ENCODE assay signal across 35 cellular contexts in the genomic region with DNA sequence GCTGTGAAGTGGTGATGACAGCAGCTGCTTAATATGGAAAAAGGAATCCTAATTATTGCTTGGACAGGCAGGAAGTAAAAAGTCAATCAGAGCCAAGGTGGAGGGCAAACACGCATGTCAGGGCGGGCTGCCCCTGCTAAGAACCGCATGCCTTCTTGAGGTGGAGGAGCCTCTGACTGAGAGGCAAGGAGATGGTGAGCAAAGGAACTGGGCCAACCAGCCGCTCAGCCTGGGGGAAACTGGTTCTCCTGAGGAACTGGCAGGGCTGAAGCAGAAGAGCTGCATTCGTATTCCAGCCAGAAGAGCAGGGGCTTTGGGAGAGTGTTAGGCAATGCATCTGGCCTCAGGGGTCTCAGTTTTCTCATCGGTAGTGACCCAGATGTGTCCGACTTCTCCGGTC. TPM values are rescaled to one million over a fixed set of nuclear protein-coding genes. Genes with fewer than 3 reads are reported as not detected.
"Had no signal": no experiment of that assay in that cellular context is flagged by ENCODE, and none has a peak within 500 bp of the region (broad histone marks: within the 10 kb centered on the region; RNA-seq: fewer than 3 reads in every experiment).

No MANE protein-coding gene starts in this region.

- H3K9me3 ChIP-seq: adrenal gland, body of pancreas, breast epithelium, MG63, Peyer's patch had no signal

- H3K36me3 ChIP-seq: adrenal gland, breast epithelium, MG63, Peyer's patch had no signal

- H3K27ac ChIP-seq: adrenal gland, body of pancreas, breast epithelium, Peyer's patch had no signal

- DNase-seq: activated CD4-positive, alpha-beta T cell treated with anti-CD3 and anti-CD28 coated beads, Interleukin-2, amount 10 ng/mL, durations not matched to agents 24 days and 14 days; activated CD4-positive, alpha-beta T cell treated with anti-CD3 and anti-CD28 coated beads, Interleukin-2, amount 50 U/mL, for 48 hours; activated CD8-positive, alpha-beta T cell treated with anti-CD3 and anti-CD28 coated beads, Interleukin-2, amount 10 ng/mL, durations not matched to agents 7 days and 5 days; activated gamma-delta T cell; activated naive CD4-positive, alpha-beta T cell treated with Interleukin-2 at 50 U/mL for 16 hours; activated T-cell treated with anti-CD3 and anti-CD28 coated beads, Interleukin-2, amount 50 U/mL, for 24 hours; adrenal gland; body of pancreas; caudate nucleus; cerebellar nuclear complex; Kasumi-1; KG1; MG63; NCI-H1048; NCI-H1105 treated with DMSO at 0.1 percent for 48 hours; NCI-H1436; NCI-H1694; NCI-H1930; NCI-H2081 treated with DMSO at 0.1 percent for 48 hours; NCI-H2171; NCI-H510A; NCI-H526 treated with DMSO at 0.1 percent for 48 hours; NK-92 treated with Interleukin-12 subunit alpha and Interleukin-12 subunit beta, amount 100 ng/mL, for 24 hours; PC-3; Peyer's patch; SIG-M5; T-cell; T-helper 17 cell; T-helper 9 cell had no signal

- H3K27me3 ChIP-seq: body of pancreas, MG63, Peyer's patch had no signal

- ATAC-seq: activated CD8-positive, alpha-beta T cell treated with anti-CD3 and anti-CD28 coated beads, Interleukin-2, amount 10 ng/mL, durations not matched to agents 7 days and 5 days; activated naive CD4-positive, alpha-beta T cell treated with anti-CD3 and anti-CD28 coated beads, Interleukin-2, amount 50 U/mL, for 72 hours; body of pancreas; PC-3; SK-N-SH treated with all-trans-retinoic acid at 6 μM for 48 hours; T-cell; T-helper 17 cell had no signal

- H3K4me1 ChIP-seq: adrenal gland, body of pancreas, breast epithelium, Peyer's patch had no signal

- FAIRE-seq: astrocyte had no signal

- H3K4me3 ChIP-seq: adrenal gland, body of pancreas, breast epithelium, MG63, Peyer's patch had no signal

RNA-seq across cellular contexts. Expression of a gene that starts 13.1 kb away (rescaled TPM):
- total RNA-seq: activated CD4-positive, alpha-beta T cell treated with anti-CD3 and anti-CD28 coated beads, Interleukin-2, amount 10 ng/mL, durations not matched to agents 24 days and 14 days; activated CD8-positive, alpha-beta T cell treated with anti-CD3 and anti-CD28 coated beads, Interleukin-2, amount 10 ng/mL, durations not matched to agents 7 days and 5 days; activated naive CD4-positive, alpha-beta T cell treated with anti-CD3 and anti-CD28 coated beads, Interleukin-2, amount 50 U/mL, for 72 hours; activated T-helper 2 cell treated with anti-CD3 and anti-CD28 coated beads, Interferon-gamma antibody, Interleukin-2, Interleukin-4, amounts not matched to agents 10 μg/mL and 5 μg/mL and 100 μg/mL, durations not matched to agents 14 hours and 24 hours and 36 hours; adrenal gland; astrocyte; body of pancreas; breast epithelium; PC-3; Peyer's patch; SK-MEL-5; T-cell; T-helper 17 cell had no signal
- polyA plus RNA-seq: adrenal gland had no signal
